ENCODE assay signal across 19 cellular contexts in genomic region chr2:179536185-179536584, GRCh38.
"Had no signal": no experiment of that assay in that cellular context is flagged by ENCODE, and none has a peak within 500 bp of the region (broad histone marks: within the 10 kb centered on the region; RNA-seq: fewer than 3 reads in every experiment).

No MANE protein-coding gene starts in this region.

- H3K4me2 ChIP-seq: neural progenitor cell had no signal

- H3K9ac ChIP-seq: neural progenitor cell had no signal

- DNase-seq: activated B cell treated with CpG ODN at 0.5 μM for 24 hours; activated CD4-positive, alpha-beta T cell treated with anti-CD3 and anti-CD28 coated beads, Interleukin-2, amount 10 ng/mL, durations not matched to agents 24 days and 14 days; activated CD8-positive, alpha-beta memory T cell treated with anti-CD3 and anti-CD28 coated beads, Interleukin-2, amount 50 U/mL, for 48 hours; activated CD8-positive, alpha-beta T cell treated with anti-CD3 and anti-CD28 coated beads, Interleukin-2, amount 10 ng/mL, durations not matched to agents 7 days and 5 days; activated gamma-delta T cell treated with Interleukin-2 at 50 U/mL for 16 hours; activated T-cell treated with anti-CD3 and anti-CD28 coated beads, Interleukin-2, amount 50 U/mL, for 72 hours; amygdala; dorsolateral prefrontal cortex; erythroblast; heart left ventricle; left cardiac atrium; naive B cell; right lobe of liver; spleen; stimulated activated naive CD8-positive, alpha-beta T cell treated with anti-CD3 and anti-CD28 coated beads, Interleukin-15, amount 100 ng/mL, for 72 hours; T-helper 17 cell had no signal

- H2AFZ ChIP-seq: neural progenitor cell had no signal

- H3K27me3 ChIP-seq: dorsolateral prefrontal cortex, heart left ventricle, neural progenitor cell, right lobe of liver, spleen had no signal

- H3K36me3 ChIP-seq: heart left ventricle, spleen, thoracic aorta had no signal

- H3K27ac ChIP-seq: dorsolateral prefrontal cortex, heart left ventricle, neural progenitor cell, right lobe of liver, spleen, thoracic aorta had no signal

- H3K4me3 ChIP-seq: dorsolateral prefrontal cortex, heart left ventricle, lung, neural progenitor cell, right lobe of liver, spleen, thoracic aorta had no signal

- H3K9me3 ChIP-seq: right lobe of liver, thoracic aorta had no signal

- H3K4me1 ChIP-seq: heart left ventricle, right lobe of liver, spleen had no signal

- ATAC-seq: activated CD8-positive, alpha-beta T cell treated with anti-CD3 and anti-CD28 coated beads, Interleukin-2, amount 10 ng/mL, durations not matched to agents 7 days and 5 days; activated T-cell treated with anti-CD3 and anti-CD28 coated beads, Interleukin-2, amount 50 U/mL, for 72 hours; heart left ventricle; left cardiac atrium; right lobe of liver; stimulated activated naive CD8-positive, alpha-beta T cell treated with anti-CD3 and anti-CD28 coated beads, Interleukin-15, amount 100 ng/mL, for 72 hours; T-helper 17 cell had no signal
